Comparison of ENCODE assay signal across 8 cellular contexts in genomic region chr1:58515794-58516401, GRCh38. TPM values are rescaled to one million over a fixed set of nuclear protein-coding genes. Genes with fewer than 3 reads are reported as not detected.
DNase-seq lines count a peak whose midpoint lies in the region; ATAC-seq, FAIRE-seq and TF ChIP-seq lines count a peak whose summit lies in the region.

No MANE protein-coding gene starts in this region.

- no peak overlapping the region for H3K4me3 ChIP-seq in BE2C (ENCODE audit: low read depth, low read length)

- no peak overlapping the region for H3K4me3 Mint-ChIP-seq in effector memory CD8-positive, alpha-beta T cell

- no peaks in the 10 kb centered on the region for H3K27me3 Mint-ChIP-seq in effector memory CD8-positive, alpha-beta T cell

- H3K4me1 ChIP-seq in BE2C: no peaks in the 10 kb centered on the region

- FAIRE-seq in GM12892 (lab: Jason Lieb, UNC) (peak; percentile 53), urothelium cell line (lab: Jason Lieb, UNC) (no peak)

- peaks cover 23% of the 10 kb centered on the region for H3K36me3 Mint-ChIP-seq in effector memory CD8-positive, alpha-beta T cell (ENCODE audit: insufficient read depth)

- peak; percentile 35 for DNase-seq in BE2C
- no peak for DNase-seq in GM12892 (ENCODE audit: insufficient read length)
- peak; percentile 33 for DNase-seq in NCI-H146 treated with DMSO at 0.1 percent for 48 hours (lab: John Stamatoyannopoulos, UW; ENCODE audit: unreplicated experiment)
- DNase-seq in T-helper 1 cell: peak in 4 of 5 donors; percentile 2 to 68 (median 22)
- DNase-seq in effector memory CD8-positive, alpha-beta T cell: peak; percentile 35 to 40 (median 38)
- DNase-seq in lung microvascular endothelial cell (ENCODE audit: low read depth in 2 of 2): peak; percentile 86 to 87
- peak; percentile 59 for DNase-seq in urothelium cell line (ENCODE audit: low spot score)

- no peaks in the 10 kb centered on the region for H3K36me3 ChIP-seq in BE2C

- H3K27ac Mint-ChIP-seq in effector memory CD8-positive, alpha-beta T cell: peak overlapping the region in 1 of 2 donors; percentile 74

- ATAC-seq in effector memory CD8-positive, alpha-beta T cell (replicated peaks): peak; percentile 60
- no peak for ATAC-seq in HG02870 (IDR thresholded peaks at IDR 0.05; ENCODE audit: unreplicated experiment)

- TF ChIP-seq POLR2A in GM12892 (IDR thresholded peaks at IDR 0.05; ENCODE audit: low read depth, low read length): no peak

- no peaks in the 10 kb centered on the region for H3K9me3 Mint-ChIP-seq in effector memory CD8-positive, alpha-beta T cell

- no peaks in the 10 kb centered on the region for H3K9me3 ChIP-seq in BE2C

- TF ChIP-seq CTCF in BE2C (IDR thresholded peaks at IDR 0.05; ENCODE audit: low read depth, low read length): peak; percentile 54

- peaks cover 4 to 8% of the 10 kb centered on the region in 2 donors for H3K4me1 Mint-ChIP-seq in effector memory CD8-positive, alpha-beta T cell (ENCODE audit: low read depth in 2 of 2)

- no peaks in the 10 kb centered on the region for H3K27me3 ChIP-seq in BE2C

RNA-seq across cellular contexts. Expression of gene OMA1, which starts 30.6 kb away (rescaled TPM):
- 7.5 TPM for polyA plus RNA-seq in BE2C (2012; ENCODE audit: insufficient read depth, insufficient read length, low read depth)
- 42.6 TPM for polyA plus RNA-seq in GM12892 (2012; ENCODE audit: missing spikeins)
- 9.8 and 27.8 TPM in 2 replicates for total RNA-seq in lung microvascular endothelial cell
